ENCODE assay signal across 20 cellular contexts in genomic region chr7:135359633-135360032, GRCh38.
"Had no signal": no experiment of that assay in that cellular context is flagged by ENCODE, and none has a peak within 500 bp of the region (broad histone marks: within the 10 kb centered on the region; RNA-seq: fewer than 3 reads in every experiment).

No MANE protein-coding gene starts in this region.

- H3K4me1 ChIP-seq: body of pancreas, foreskin keratinocyte had no signal

- ATAC-seq: activated CD4-positive, CD25-positive, alpha-beta regulatory T cell treated with anti-CD3 and anti-CD28 coated beads, Interleukin-2, amount 50 U/mL, for 24 hours; body of pancreas; esophagus mucosa; foreskin keratinocyte; naive thymus-derived CD4-positive, alpha-beta T cell; stimulated activated naive B cell treated with anti-CD40 and anti-IgM and Interleukin-4, amounts not matched to agents 10 μg/mL and 1 μg/mL and 100 μg/mL, for 72 hours had no signal

- H3K9me3 ChIP-seq: body of pancreas, ovary, tibial nerve had no signal

- H3K4me3 ChIP-seq: body of pancreas, ovary, tibial nerve had no signal

- DNase-seq: activated CD4-positive, alpha-beta T cell treated with anti-CD3 and anti-CD28 coated beads for 48 hours; activated CD4-positive, alpha-beta T cell treated with anti-CD3 and anti-CD28 coated beads, Interleukin-2, amount 50 U/mL, for 48 hours; activated CD8-positive, alpha-beta memory T cell treated with anti-CD3 and anti-CD28 coated beads for 24 hours; activated effector memory CD4-positive, alpha-beta T cell treated with Interleukin-2 at 50 U/mL for 16 hours; activated naive CD4-positive, alpha-beta T cell treated with Interleukin-2 at 50 U/mL for 16 hours; aorta; body of pancreas; endodermal cell; foreskin keratinocyte; mammary epithelial cell; midbrain; naive thymus-derived CD4-positive, alpha-beta T cell; ovary; stimulated activated CD4-positive, alpha-beta T cell treated with anti-CD3 and anti-CD28 coated beads, Interleukin-15, amount 100 ng/mL, for 24 hours; stimulated activated CD4-positive, alpha-beta T cell treated with anti-CD3 and anti-CD28 coated beads, Interleukin-2, amount 100 ng/mL, for 24 hours; stimulated activated naive B cell treated with anti-CD40 and anti-IgM and Interleukin-4, amounts not matched to agents 10 μg/mL and 1 μg/mL and 100 μg/mL, for 72 hours had no signal

- H3K36me3 ChIP-seq: ovary had no signal

- H3K27ac ChIP-seq: body of pancreas, foreskin keratinocyte, ovary, tibial nerve, VCaP had no signal
